In the genomic region with DNA sequence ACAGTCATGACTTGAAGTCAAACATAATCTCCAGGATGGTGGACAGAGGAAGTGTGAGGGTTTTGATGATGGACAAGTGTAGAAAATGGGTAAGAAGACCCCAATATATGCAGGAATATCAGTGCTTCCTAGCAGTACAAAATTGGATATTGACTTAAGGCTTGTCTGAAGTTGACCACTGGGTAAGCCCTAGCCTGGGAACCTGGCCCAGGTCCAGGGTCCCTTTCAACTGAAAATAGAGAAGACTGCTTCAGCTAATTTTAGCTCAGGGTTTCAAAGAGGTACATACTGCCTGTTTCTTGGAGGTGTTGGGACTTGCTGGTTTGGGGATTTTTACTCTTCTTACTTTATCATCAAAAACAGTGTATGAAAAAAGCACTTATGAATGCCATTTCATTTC, we compare ENCODE assay signal across 7 cellular contexts. TPM values are rescaled to one million over a fixed set of nuclear protein-coding genes. Genes with fewer than 3 reads are reported as not detected.
DNase-seq lines count a peak whose midpoint lies in the region; ATAC-seq, FAIRE-seq and TF ChIP-seq lines count a peak whose summit lies in the region.

No MANE protein-coding gene starts in this region.

- peaks cover 10% of the 10 kb centered on the region for H3K36me3 Mint-ChIP-seq in activated naive CD8-positive, alpha-beta T cell treated with anti-CD3 and anti-CD28 coated beads for 36 hours
- peaks cover 4% of the 10 kb centered on the region for H3K36me3 Mint-ChIP-seq in osteocyte (ENCODE audit: unreplicated experiment)

- POLR2A ChIA-PET in RWPE1 (lab: Yijun Ruan, JAX; ENCODE audit: low non-redundant PET) = no interaction called here

- H3K27ac ChIP-seq in RWPE1 = no peak overlapping the region

- H3K9me3 Mint-ChIP-seq in activated naive CD8-positive, alpha-beta T cell treated with anti-CD3 and anti-CD28 coated beads for 36 hours = no peaks in the 10 kb centered on the region
- H3K9me3 Mint-ChIP-seq in osteocyte (ENCODE audit: unreplicated experiment) = no peaks in the 10 kb centered on the region

- FAIRE-seq in GM12892 (lab: Jason Lieb, UNC) = no peak

- H3K4me3 Mint-ChIP-seq in activated naive CD8-positive, alpha-beta T cell treated with anti-CD3 and anti-CD28 coated beads for 36 hours = peak overlapping the region; percentile 73
- no peak overlapping the region for H3K4me3 Mint-ChIP-seq in osteocyte (ENCODE audit: unreplicated experiment)

- DNase-seq in activated naive CD8-positive, alpha-beta T cell treated with anti-CD3 and anti-CD28 coated beads for 36 hours = no peak
- DNase-seq in osteocyte (ENCODE audit: extremely low spot score, unreplicated experiment) (no peak), RWPE1 (ENCODE audit: low spot score) (no peak), NCI-H524 treated with DMSO at 0.1 percent for 48 hours (lab: John Stamatoyannopoulos, UW) (no peak), GM12892 (ENCODE audit: insufficient read length) (no peak)

- no peak for TF ChIP-seq POLR2A in GM12892 (IDR thresholded peaks at IDR 0.05; ENCODE audit: low read depth, low read length)

- CTCF ChIA-PET in RWPE1 (lab: Yijun Ruan, JAX) = no interaction called here

- H3K4me1 Mint-ChIP-seq in activated naive CD8-positive, alpha-beta T cell treated with anti-CD3 and anti-CD28 coated beads for 36 hours = peaks cover 58% of the 10 kb centered on the region
- peaks cover 59% of the 10 kb centered on the region for H3K4me1 Mint-ChIP-seq in osteocyte (ENCODE audit: unreplicated experiment)

- H3K27me3 Mint-ChIP-seq in activated naive CD8-positive, alpha-beta T cell treated with anti-CD3 and anti-CD28 coated beads for 36 hours = no peaks in the 10 kb centered on the region
- no peaks in the 10 kb centered on the region for H3K27me3 Mint-ChIP-seq in osteocyte (ENCODE audit: unreplicated experiment)

- peak; percentile 10 for ATAC-seq in GM18861 (IDR thresholded peaks at IDR 0.05; ENCODE audit: unreplicated experiment)
- ATAC-seq in HG02852 (IDR thresholded peaks at IDR 0.05; ENCODE audit: unreplicated experiment) = peak; percentile 11

- no peak for TF ChIP-seq CTCF in osteocyte (IDR thresholded peaks at IDR 0.05)
- TF ChIP-seq CTCF in RWPE1 (conservative IDR thresholded peaks at IDR 0.05; ENCODE audit: low read depth) = no peak

- peak overlapping the region; percentile 87 for H3K27ac Mint-ChIP-seq in activated naive CD8-positive, alpha-beta T cell treated with anti-CD3 and anti-CD28 coated beads for 36 hours
- peak overlapping the region; percentile 52 for H3K27ac Mint-ChIP-seq in osteocyte (ENCODE audit: unreplicated experiment)

RNA-seq across cellular contexts. Expression of a gene that starts 4.7 kb away (rescaled TPM):
- 1 to 10 TPM; 4.8 to 5.0 TPM for total RNA-seq in activated naive CD8-positive, alpha-beta T cell treated with anti-CD3 and anti-CD28 coated beads for 36 hours
- 26.4 and 29.2 TPM in 2 replicates for total RNA-seq in osteocyte
- 2.7 TPM for polyA plus RNA-seq in GM12892 (2012; ENCODE audit: missing spikeins)

RNA-seq across cellular contexts. Expression of a gene that starts 32.9 kb away (rescaled TPM):
- total RNA-seq in activated naive CD8-positive, alpha-beta T cell treated with anti-CD3 and anti-CD28 coated beads for 36 hours = 1,000 to 10,000 TPM; 2,473 to 2,489 TPM
- 1,872 and 1,902 TPM in 2 replicates for total RNA-seq in osteocyte
- polyA plus RNA-seq in GM12892 (2012; ENCODE audit: missing spikeins) = 4,883 TPM

RNA-seq across cellular contexts. Expression of a gene that starts 33.0 kb away (rescaled TPM):
- 1 to 10 TPM; 6.4 to 6.9 TPM for total RNA-seq in activated naive CD8-positive, alpha-beta T cell treated with anti-CD3 and anti-CD28 coated beads for 36 hours
- 12.9 and 13.1 TPM in 2 replicates for total RNA-seq in osteocyte
- 8.4 TPM for polyA plus RNA-seq in GM12892 (2012; ENCODE audit: missing spikeins)
